Comparison of ENCODE assay signal across 25 cellular contexts in genomic region chr5:134893748-134894505, GRCh38.
"Had no signal": no experiment of that assay in that cellular context is flagged by ENCODE, and none has a peak within 500 bp of the region (broad histone marks: within the 10 kb centered on the region; RNA-seq: fewer than 3 reads in every experiment).

No MANE protein-coding gene starts in this region.

- H3K27me3 Mint-ChIP-seq: activated B cell treated with CpG ODN at 0.5 μM for 24 hours; activated CD4-positive, alpha-beta T cell treated with anti-CD3 and anti-CD28 coated beads, Interleukin-2, amount 10 ng/mL, durations not matched to agents 24 days and 14 days; activated naive CD4-positive, alpha-beta T cell treated with anti-CD3 and anti-CD28 coated beads, Interleukin-2, amount 50 U/mL, for 24 hours had no signal

- H3K4me1 Mint-ChIP-seq: activated naive CD4-positive, alpha-beta T cell treated with anti-CD3 and anti-CD28 coated beads, Interleukin-2, amount 50 U/mL, for 24 hours had no signal

- H3K27ac Mint-ChIP-seq: activated B cell treated with CpG ODN at 0.5 μM for 24 hours; activated CD4-positive, alpha-beta T cell treated with anti-CD3 and anti-CD28 coated beads, Interleukin-2, amount 10 ng/mL, durations not matched to agents 24 days and 14 days; activated naive CD4-positive, alpha-beta T cell treated with anti-CD3 and anti-CD28 coated beads, Interleukin-2, amount 50 U/mL, for 24 hours; activated T-cell treated with anti-CD3 and anti-CD28 coated beads, Interleukin-2, amount 50 U/mL, for 72 hours; activated T-helper 2 cell treated with anti-CD3 and anti-CD28 coated beads, Interferon-gamma antibody, Interleukin-2, Interleukin-4, amounts not matched to agents 10 μg/mL and 5 μg/mL and 100 μg/mL, durations not matched to agents 14 hours and 24 hours and 36 hours; T-helper 1 cell treated with Interleukin-12 subunit alpha and Interleukin-12 subunit beta and Interleukin-4 antibody, amounts not matched to agents 30 μg/mL and 1 μg/mL, for 36 hours had no signal

- H3K4me2 ChIP-seq: KMS-11 had no signal

- DNase-seq: activated B cell treated with CpG ODN at 0.5 μM for 24 hours; activated CD4-positive, alpha-beta T cell treated with anti-CD3 and anti-CD28 coated beads for 1 hour; activated CD4-positive, alpha-beta T cell treated with anti-CD3 and anti-CD28 coated beads, Interleukin-2, amount 10 ng/mL, durations not matched to agents 24 days and 14 days; activated CD4-positive, alpha-beta T cell treated with anti-CD3 and anti-CD28 coated beads, Interleukin-2, amount 50 U/mL, for 48 hours; activated CD8-positive, alpha-beta memory T cell treated with anti-CD3 and anti-CD28 coated beads for 24 hours; activated T-cell treated with anti-CD3 and anti-CD28 coated beads, Interleukin-2, amount 50 U/mL, for 72 hours; anterior cingulate cortex; cerebellar nuclear complex; NCI-H1092; NCI-H1417; NCI-H1930; NCI-H2107; NCI-H345; NCI-H510A; NCI-H526 treated with DMSO at 0.1 percent for 48 hours; NCI-H82; NK-92 treated with Interleukin-12 subunit alpha and Interleukin-12 subunit beta, amount 100 ng/mL, for 24 hours; SHP77 treated with DMSO at 0.1 percent for 48 hours; T-helper 9 cell had no signal

- H3K9me3 Mint-ChIP-seq: activated B cell treated with CpG ODN at 0.5 μM for 24 hours; activated CD4-positive, alpha-beta T cell treated with anti-CD3 and anti-CD28 coated beads, Interleukin-2, amount 10 ng/mL, durations not matched to agents 24 days and 14 days; activated naive CD4-positive, alpha-beta T cell treated with anti-CD3 and anti-CD28 coated beads, Interleukin-2, amount 50 U/mL, for 24 hours; activated T-cell treated with anti-CD3 and anti-CD28 coated beads, Interleukin-2, amount 50 U/mL, for 72 hours; activated T-helper 2 cell treated with anti-CD3 and anti-CD28 coated beads, Interferon-gamma antibody, Interleukin-2, Interleukin-4, amounts not matched to agents 10 μg/mL and 5 μg/mL and 100 μg/mL, durations not matched to agents 14 hours and 24 hours and 36 hours; T-helper 1 cell treated with Interleukin-12 subunit alpha and Interleukin-12 subunit beta and Interleukin-4 antibody, amounts not matched to agents 30 μg/mL and 1 μg/mL, for 36 hours had no signal

- H3K9ac ChIP-seq: KMS-11 had no signal

- H3K27ac ChIP-seq: KMS-11 had no signal

- H3K4me3 Mint-ChIP-seq: activated B cell treated with CpG ODN at 0.5 μM for 24 hours; activated CD4-positive, alpha-beta T cell treated with anti-CD3 and anti-CD28 coated beads, Interleukin-2, amount 10 ng/mL, durations not matched to agents 24 days and 14 days; activated naive CD4-positive, alpha-beta T cell treated with anti-CD3 and anti-CD28 coated beads, Interleukin-2, amount 50 U/mL, for 24 hours; activated T-cell treated with anti-CD3 and anti-CD28 coated beads, Interleukin-2, amount 50 U/mL, for 72 hours; T-helper 1 cell treated with Interleukin-12 subunit alpha and Interleukin-12 subunit beta and Interleukin-4 antibody, amounts not matched to agents 30 μg/mL and 1 μg/mL, for 36 hours had no signal

- FAIRE-seq: colon, RCC 7860 had no signal

- ATAC-seq: activated T-cell treated with anti-CD3 and anti-CD28 coated beads, Interleukin-2, amount 50 U/mL, for 72 hours had no signal
